In genomic region chr20:10216146-10216741, GRCh38 we compare ENCODE assay signal across 17 cellular contexts. TPM values are rescaled to one million over a fixed set of nuclear protein-coding genes. Genes with fewer than 3 reads are reported as not detected.
DNase-seq lines count a peak whose midpoint lies in the region; ATAC-seq and TF ChIP-seq lines count a peak whose summit lies in the region.
"Had no signal": no experiment of that assay in that cellular context is flagged by ENCODE, and none has a peak within 500 bp of the region (broad histone marks: within the 10 kb centered on the region; RNA-seq: fewer than 3 reads in every experiment).

No MANE protein-coding gene starts in this region.

- no peaks in the 10 kb centered on the region for H3K4me1 ChIP-seq in hepatocyte (ENCODE audit: insufficient read depth)
- H3K4me1 ChIP-seq in naive thymus-derived CD4-positive, alpha-beta T cell (ENCODE audit: control insufficient read depth in 2 of 2, insufficient read depth in 2 of 2, low read length in 2 of 2), result no peaks in the 10 kb centered on the region
- H3K4me1 ChIP-seq: colonic mucosa, HAP-1 had no signal

- H2AFZ ChIP-seq in hepatocyte, result no peak overlapping the region

- no peaks in the 10 kb centered on the region for H3K36me3 Mint-ChIP-seq in WTC11
- H3K36me3 Mint-ChIP-seq in naive thymus-derived CD4-positive, alpha-beta T cell, result peaks cover 0 to 11% (median 0%) of the 10 kb centered on the region in 5 donors

- H3K9me3 Mint-ChIP-seq in WTC11, result no peaks in the 10 kb centered on the region
- H3K9me3 Mint-ChIP-seq in naive thymus-derived CD4-positive, alpha-beta T cell, result peaks cover 0 to 30% (median 13%) of the 10 kb centered on the region in 11 donors

- H3K4me2 ChIP-seq in hepatocyte, result peak overlapping the region; percentile 88

- H3K36me3 ChIP-seq in hepatocyte (replicated peaks; ENCODE audit: insufficient read depth, low read depth), result no peaks in the 10 kb centered on the region
- no peaks in the 10 kb centered on the region for H3K36me3 ChIP-seq in naive thymus-derived CD4-positive, alpha-beta T cell (ENCODE audit: control insufficient read depth in 2 of 3, insufficient read depth in 3 of 3, low read length in 3 of 3)
- H3K36me3 ChIP-seq: colonic mucosa, gastroesophageal sphincter, HAP-1, SJSA1, suprapubic skin had no signal

- peaks cover 43% of the 10 kb centered on the region for H3K27me3 Mint-ChIP-seq in WTC11 (ENCODE audit: low read depth)
- peaks cover 31 to 66% (median 52%) of the 10 kb centered on the region in 5 donors for H3K27me3 Mint-ChIP-seq in naive thymus-derived CD4-positive, alpha-beta T cell

- no peak overlapping the region for H3K4me3 ChIP-seq in hepatocyte
- no peak overlapping the region for H3K4me3 ChIP-seq in naive thymus-derived CD4-positive, alpha-beta T cell (ENCODE audit: low read length)
- H3K4me3 ChIP-seq: colonic mucosa, HAP-1, SJSA1 had no signal

- TF ChIP-seq CTCF in WTC11 (IDR thresholded peaks at IDR 0.05) (no peak), hepatocyte (IDR thresholded peaks at IDR 0.05; ENCODE audit: poor library complexity) (no peak)

- H3K4me3 Mint-ChIP-seq in WTC11, result peak overlapping the region; percentile 87
- no peak overlapping the region for H3K4me3 Mint-ChIP-seq in naive thymus-derived CD4-positive, alpha-beta T cell
- H3K4me3 Mint-ChIP-seq: activated B cell treated with CpG ODN at 0.5 μM for 24 hours had no signal

- H3K27ac ChIP-seq in hepatocyte, result peak overlapping the region; percentile 32
- H3K27ac ChIP-seq in naive thymus-derived CD4-positive, alpha-beta T cell (ENCODE audit: low read depth, low read length), result no peak overlapping the region
- H3K27ac ChIP-seq: colonic mucosa, gastroesophageal sphincter, SJSA1, suprapubic skin had no signal

- H3K79me2 ChIP-seq in hepatocyte, result no peaks in the 10 kb centered on the region

- no peaks in the 10 kb centered on the region for H3K9me3 ChIP-seq in hepatocyte (ENCODE audit: low read depth)
- H3K9me3 ChIP-seq in naive thymus-derived CD4-positive, alpha-beta T cell (ENCODE audit: control insufficient read depth in 2 of 3, low read length in 3 of 3), result peaks cover 0 to 6% (median 0%) of the 10 kb centered on the region in 3 experiments
- H3K9me3 ChIP-seq: colonic mucosa, gastroesophageal sphincter, HAP-1, SJSA1, suprapubic skin had no signal

- H3K27me3 ChIP-seq in hepatocyte, result peaks cover 37% of the 10 kb centered on the region
- peaks cover 0 to 4% of the 10 kb centered on the region in 2 donors for H3K27me3 ChIP-seq in naive thymus-derived CD4-positive, alpha-beta T cell (ENCODE audit: control insufficient read depth in 2 of 2, insufficient read depth in 2 of 2, low read length in 2 of 2)
- H3K27me3 ChIP-seq: SJSA1 had no signal

- peaks cover 15% of the 10 kb centered on the region for H3K4me1 Mint-ChIP-seq in WTC11
- H3K4me1 Mint-ChIP-seq in naive thymus-derived CD4-positive, alpha-beta T cell, result peaks cover 5 to 25% (median 16%) of the 10 kb centered on the region in 7 donors

- CTCF ChIA-PET in WTC11 (lab: Charles Lee), result no interaction called here
- CTCF ChIA-PET in naive thymus-derived CD4-positive, alpha-beta T cell (lab: Charles Lee), result no interaction called here

- H3K27ac Mint-ChIP-seq in WTC11, result no peak overlapping the region
- no peak overlapping the region for H3K27ac Mint-ChIP-seq in naive thymus-derived CD4-positive, alpha-beta T cell
- H3K27ac Mint-ChIP-seq: activated B cell treated with CpG ODN at 0.5 μM for 24 hours had no signal

- ATAC-seq in WTC11 (no peak), HG03342 (IDR thresholded peaks at IDR 0.05; ENCODE audit: unreplicated experiment) (no peak)
- no peak for ATAC-seq in naive thymus-derived CD4-positive, alpha-beta T cell
- ATAC-seq: gastroesophageal sphincter had no signal

- no peaks in the 10 kb centered on the region for H3K9me2 ChIP-seq in hepatocyte (replicated peaks; ENCODE audit: insufficient read depth)

- peak; percentile 14 for DNase-seq in NCI-H510A treated with DMSO at 0.1 percent for 48 hours (lab: John Stamatoyannopoulos, UW)
- no peak for DNase-seq in NCI-H510A (lab: John Stamatoyannopoulos, UW)
- DNase-seq in WTC11 (ENCODE audit: low spot score), result no peak
- no peak for DNase-seq in hepatocyte (ENCODE audit: low spot score)
- peak; percentile 68 for DNase-seq in superior temporal gyrus (ENCODE audit: extremely low spot score)
- DNase-seq in naive thymus-derived CD4-positive, alpha-beta T cell, result no peak
- no peak for DNase-seq in activated CD4-positive, CD25-positive, alpha-beta regulatory T cell treated with anti-CD3 and anti-CD28 coated beads, Interleukin-2, amount 50 U/mL, for 72 hours
- DNase-seq: activated B cell treated with CpG ODN at 0.5 μM for 24 hours; activated effector memory CD4-positive, alpha-beta T cell treated with Interleukin-2 at 50 U/mL for 16 hours; colonic mucosa; NCI-H446 treated with DMSO at 0.1 percent for 48 hours had no signal

- POLR2A ChIA-PET in WTC11 (lab: Charles Lee), result no interaction called here
- POLR2A ChIA-PET in naive thymus-derived CD4-positive, alpha-beta T cell (lab: Charles Lee), result no interaction called here

- H4K20me1 ChIP-seq in hepatocyte (ENCODE audit: insufficient read depth, poor library complexity, severe bottlenecking), result no peaks in the 10 kb centered on the region

- intact Hi-C loops in naive thymus-derived CD4-positive, alpha-beta T cell (cut with micrococcal nuclease), result loop anchor here in 1 of 2 donors (5.0 to 10.0 kb wide), 2 partner anchors 181 to 239 kb away; partner anchors contain the start of gene ANKEF1

- WGBS in hepatocyte (ENCODE audit: low lambda C conversion rate, missing lambda C conversion rate), result 44% methylated on average over 3 of the region's 3 CpGs

TF ChIP-seq in WTC11, 78 proteins besides CTCF, POLR2A, EP300 and RAD21:
- TF ChIP-seq ZNF232 (CRISPR knock-in tag; IDR thresholded peaks at IDR 0.05), result no peak
- TF ChIP-seq ZNF512 (CRISPR knock-in tag; IDR thresholded peaks at IDR 0.05; ENCODE audit: borderline replicate concordance), result no peak

RNA-seq across cellular contexts. Expression of gene SNAP25, which starts 2.4 kb away (rescaled TPM):
- total RNA-seq in WTC11 (2021) (0.41 to 0.72 TPM (median 0.57 TPM) in 3 replicates), hepatocyte (3.6 and 3.7 TPM in 2 replicates)
- 5.2 TPM in 2 replicates for polyA plus RNA-seq in hepatocyte
- under 1 TPM in 1 of 5 experiments, not detected in 4; 0.39 TPM for total RNA-seq in naive thymus-derived CD4-positive, alpha-beta T cell
- polyA plus RNA-seq in naive thymus-derived CD4-positive, alpha-beta T cell, result under 1 TPM in 1 of 2 donors, not detected in 1; 0.11 TPM
- total RNA-seq: activated B cell treated with CpG ODN at 0.5 μM for 24 hours, lung microvascular endothelial cell had no signal

Comparison
In these comparisons a context has a peak if more than half of its experiments do, and no peak if none do; other contexts are left out.
1. DNase-seq: peak in NCI-H510A treated with DMSO at 0.1 percent for 48 hours (single experiment) and superior temporal gyrus (single experiment); none in NCI-H510A (single experiment), WTC11 (single experiment), hepatocyte (single experiment), naive thymus-derived CD4-positive, alpha-beta T cell (0 of 9) and activated CD4-positive, CD25-positive, alpha-beta regulatory T cell treated with anti-CD3 and anti-CD28 coated beads, Interleukin-2, amount 50 U/mL, for 72 hours (single experiment).